In the genomic region with DNA sequence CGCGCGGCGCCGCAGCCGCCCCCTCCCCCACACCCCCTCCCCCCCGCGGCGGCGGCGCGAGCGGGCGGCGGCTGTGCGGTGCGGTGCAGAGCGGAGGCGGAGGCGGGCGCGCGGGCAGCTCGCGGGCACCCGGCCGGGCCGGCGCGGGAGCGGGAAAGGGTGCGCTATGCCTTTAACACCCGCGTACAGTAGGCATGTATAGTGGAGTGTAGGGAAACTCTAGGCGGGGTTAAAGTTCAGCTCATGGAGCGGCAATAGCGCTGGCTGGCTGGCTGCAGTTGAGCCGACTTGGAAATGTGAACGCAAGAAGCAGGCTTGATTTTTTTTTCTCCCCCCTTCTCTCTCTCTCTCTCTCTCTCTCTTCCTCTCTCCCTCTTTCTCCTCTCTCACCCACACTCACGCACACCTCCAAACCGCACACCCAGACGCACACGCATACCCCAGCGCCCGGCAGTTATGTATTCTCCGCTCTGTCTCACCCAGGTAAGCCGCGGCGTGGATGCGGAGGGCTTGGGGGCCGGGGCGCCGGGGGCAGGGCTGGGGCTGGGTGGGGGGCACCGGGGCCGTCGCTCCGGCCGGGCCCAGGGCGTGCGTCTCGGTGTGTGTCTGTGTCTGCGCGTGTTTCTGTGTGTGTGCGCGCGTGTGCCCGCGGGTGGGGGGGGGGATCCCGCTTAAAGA, we compare ENCODE assay signal across 1 cellular context.
TF ChIP-seq lines count a peak whose summit lies in the region.

A gene (plus strand): TSS at position 226 of the 678 bp plus-strand sequence.

TF ChIP-seq in K562, 482 proteins besides CTCF, POLR2A, EP300 and RAD21 (continued from another document):
- TF ChIP-seq, protein P1, sequence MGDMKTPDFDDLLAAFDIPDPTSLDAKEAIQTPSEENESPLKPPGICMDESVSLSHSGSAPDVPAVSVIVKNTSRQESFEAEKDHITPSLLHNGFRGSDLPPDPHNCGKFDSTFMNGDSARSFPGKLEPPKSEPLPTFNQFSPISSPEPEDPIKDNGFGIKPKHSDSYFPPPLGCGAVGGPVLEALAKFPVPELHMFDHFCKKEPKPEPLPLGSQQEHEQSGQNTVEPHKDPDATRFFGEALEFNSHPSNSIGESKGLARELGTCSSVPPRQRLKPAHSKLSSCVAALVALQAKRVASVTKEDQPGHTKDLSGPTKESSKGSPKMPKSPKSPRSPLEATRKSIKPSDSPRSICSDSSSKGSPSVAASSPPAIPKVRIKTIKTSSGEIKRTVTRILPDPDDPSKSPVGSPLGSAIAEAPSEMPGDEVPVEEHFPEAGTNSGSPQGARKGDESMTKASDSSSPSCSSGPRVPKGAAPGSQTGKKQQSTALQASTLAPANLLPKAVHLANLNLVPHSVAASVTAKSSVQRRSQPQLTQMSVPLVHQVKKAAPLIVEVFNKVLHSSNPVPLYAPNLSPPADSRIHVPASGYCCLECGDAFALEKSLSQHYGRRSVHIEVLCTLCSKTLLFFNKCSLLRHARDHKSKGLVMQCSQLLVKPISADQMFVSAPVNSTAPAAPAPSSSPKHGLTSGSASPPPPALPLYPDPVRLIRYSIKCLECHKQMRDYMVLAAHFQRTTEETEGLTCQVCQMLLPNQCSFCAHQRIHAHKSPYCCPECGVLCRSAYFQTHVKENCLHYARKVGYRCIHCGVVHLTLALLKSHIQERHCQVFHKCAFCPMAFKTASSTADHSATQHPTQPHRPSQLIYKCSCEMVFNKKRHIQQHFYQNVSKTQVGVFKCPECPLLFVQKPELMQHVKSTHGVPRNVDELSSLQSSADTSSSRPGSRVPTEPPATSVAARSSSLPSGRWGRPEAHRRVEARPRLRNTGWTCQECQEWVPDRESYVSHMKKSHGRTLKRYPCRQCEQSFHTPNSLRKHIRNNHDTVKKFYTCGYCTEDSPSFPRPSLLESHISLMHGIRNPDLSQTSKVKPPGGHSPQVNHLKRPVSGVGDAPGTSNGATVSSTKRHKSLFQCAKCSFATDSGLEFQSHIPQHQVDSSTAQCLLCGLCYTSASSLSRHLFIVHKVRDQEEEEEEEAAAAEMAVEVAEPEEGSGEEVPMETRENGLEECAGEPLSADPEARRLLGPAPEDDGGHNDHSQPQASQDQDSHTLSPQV (IDR thresholded peaks at IDR 0.05), result no peak
- TF ChIP-seq GATA2 (CRISPR knock-in tag; IDR thresholded peaks at IDR 0.05) (no peak), CBFA2T3 (IDR thresholded peaks at IDR 0.05) (0 out of 2 replicates have a peak, but pooled peaks have one; percentile 5), CXXC5 (CRISPR knock-in tag; IDR thresholded peaks at IDR 0.05) (peak; percentile 60), NFIC (IDR thresholded peaks at IDR 0.05) (peak; percentile 36; the same call in 1 of the 2 replicates), ARID1B (IDR thresholded peaks at IDR 0.05) (peak; percentile 29; the same call in 1 of the 2 replicates)
- TF ChIP-seq, protein P2, sequence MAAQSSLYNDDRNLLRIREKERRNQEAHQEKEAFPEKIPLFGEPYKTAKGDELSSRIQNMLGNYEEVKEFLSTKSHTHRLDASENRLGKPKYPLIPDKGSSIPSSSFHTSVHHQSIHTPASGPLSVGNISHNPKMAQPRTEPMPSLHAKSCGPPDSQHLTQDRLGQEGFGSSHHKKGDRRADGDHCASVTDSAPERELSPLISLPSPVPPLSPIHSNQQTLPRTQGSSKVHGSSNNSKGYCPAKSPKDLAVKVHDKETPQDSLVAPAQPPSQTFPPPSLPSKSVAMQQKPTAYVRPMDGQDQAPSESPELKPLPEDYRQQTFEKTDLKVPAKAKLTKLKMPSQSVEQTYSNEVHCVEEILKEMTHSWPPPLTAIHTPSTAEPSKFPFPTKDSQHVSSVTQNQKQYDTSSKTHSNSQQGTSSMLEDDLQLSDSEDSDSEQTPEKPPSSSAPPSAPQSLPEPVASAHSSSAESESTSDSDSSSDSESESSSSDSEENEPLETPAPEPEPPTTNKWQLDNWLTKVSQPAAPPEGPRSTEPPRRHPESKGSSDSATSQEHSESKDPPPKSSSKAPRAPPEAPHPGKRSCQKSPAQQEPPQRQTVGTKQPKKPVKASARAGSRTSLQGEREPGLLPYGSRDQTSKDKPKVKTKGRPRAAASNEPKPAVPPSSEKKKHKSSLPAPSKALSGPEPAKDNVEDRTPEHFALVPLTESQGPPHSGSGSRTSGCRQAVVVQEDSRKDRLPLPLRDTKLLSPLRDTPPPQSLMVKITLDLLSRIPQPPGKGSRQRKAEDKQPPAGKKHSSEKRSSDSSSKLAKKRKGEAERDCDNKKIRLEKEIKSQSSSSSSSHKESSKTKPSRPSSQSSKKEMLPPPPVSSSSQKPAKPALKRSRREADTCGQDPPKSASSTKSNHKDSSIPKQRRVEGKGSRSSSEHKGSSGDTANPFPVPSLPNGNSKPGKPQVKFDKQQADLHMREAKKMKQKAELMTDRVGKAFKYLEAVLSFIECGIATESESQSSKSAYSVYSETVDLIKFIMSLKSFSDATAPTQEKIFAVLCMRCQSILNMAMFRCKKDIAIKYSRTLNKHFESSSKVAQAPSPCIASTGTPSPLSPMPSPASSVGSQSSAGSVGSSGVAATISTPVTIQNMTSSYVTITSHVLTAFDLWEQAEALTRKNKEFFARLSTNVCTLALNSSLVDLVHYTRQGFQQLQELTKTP (IDR thresholded peaks at IDR 0.05; ENCODE audit: low read depth in 1 of 2, partially characterized antibody in 2 of 2), result peak in 1 of 2 experiments; percentile 76
